9 cellular contexts compared by ENCODE assay signal in the genomic region with DNA sequence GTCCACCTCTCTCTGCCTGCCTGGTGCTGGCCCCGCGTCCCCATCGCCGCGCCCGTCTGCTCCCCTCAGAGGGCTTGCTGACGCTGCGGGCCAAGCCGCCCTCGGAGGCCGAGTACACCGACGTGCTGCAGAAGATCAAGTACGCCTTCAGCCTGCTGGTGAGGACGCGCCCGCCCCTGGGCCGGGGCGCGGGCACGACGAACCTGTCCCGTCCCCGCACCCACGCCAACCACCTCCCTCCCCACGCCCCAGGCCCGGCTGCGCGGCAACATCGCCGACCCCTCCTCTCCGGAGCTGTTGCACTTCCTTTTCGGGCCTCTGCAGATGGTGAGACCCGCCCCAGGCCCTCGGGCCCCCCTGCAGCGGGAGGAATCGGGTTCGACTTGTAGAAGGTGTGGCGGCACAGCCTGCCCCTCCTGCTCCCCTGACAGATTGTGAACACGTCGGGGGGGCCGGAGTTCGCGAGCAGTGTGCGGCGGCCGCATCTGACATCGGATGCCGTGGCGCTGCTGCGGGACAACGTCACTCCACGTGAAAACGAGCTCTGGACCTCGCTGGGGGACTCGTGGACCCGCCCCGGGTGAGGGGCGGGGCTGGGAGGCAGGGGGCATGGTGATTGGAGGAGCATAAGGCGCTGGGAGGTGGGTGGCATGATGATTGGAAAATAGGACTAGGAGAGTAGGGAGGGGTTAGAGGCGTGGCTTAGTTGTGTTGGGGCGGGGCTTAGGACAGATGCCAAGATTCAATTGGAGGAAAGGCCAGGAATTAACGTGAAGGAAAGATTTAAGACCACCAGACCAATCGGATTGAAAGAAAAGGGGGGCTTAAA. TPM values are rescaled to one million over a fixed set of nuclear protein-coding genes. Genes with fewer than 3 reads are reported as not detected.
A peak's percentile ranks its signal among the peaks of the same experiment; 100 is the strongest.
DNase-seq lines count a peak whose midpoint lies in the region.
"Had no signal": no experiment of that assay in that cellular context is flagged by ENCODE, and none has a peak within 500 bp of the region (broad histone marks: within the 10 kb centered on the region; RNA-seq: fewer than 3 reads in every experiment).

No MANE protein-coding gene starts in this region.

- H3K9me3 ChIP-seq in thymus (ENCODE audit: control insufficient read depth) = peaks cover 5% of the 10 kb centered on the region

- no peak overlapping the region for H3K27ac Mint-ChIP-seq in activated naive CD8-positive, alpha-beta T cell treated with anti-CD3 and anti-CD28 coated beads for 36 hours
- peak overlapping the region in 5 of 6 donors; percentile 53 to 88 (median 76) for H3K27ac Mint-ChIP-seq in immature natural killer cell

- H3K27ac ChIP-seq in thymus (ENCODE audit: low read depth) = no peak overlapping the region

- H3K4me3 Mint-ChIP-seq in activated naive CD8-positive, alpha-beta T cell treated with anti-CD3 and anti-CD28 coated beads for 36 hours = no peak overlapping the region
- peak overlapping the region; percentile 84 to 91 (median 89) for H3K4me3 Mint-ChIP-seq in immature natural killer cell

- peak; percentile 45 for DNase-seq in EL
- peak; percentile 98 for DNase-seq in NCI-H82 (lab: John Stamatoyannopoulos, UW)
- peak; percentile 57 for DNase-seq in activated naive CD8-positive, alpha-beta T cell treated with anti-CD3 and anti-CD28 coated beads for 36 hours
- peak; percentile 61 to 68 (median 64) for DNase-seq in immature natural killer cell
- no peak for DNase-seq in NCI-H510A (lab: John Stamatoyannopoulos, UW)
- no peak for DNase-seq in NCI-H2081 (lab: John Stamatoyannopoulos, UW)
- no peak for DNase-seq in NCI-H2171 treated with DMSO at 0.1 percent for 48 hours (lab: John Stamatoyannopoulos, UW)

- WGBS in thymus = 11% methylated on average over 64 of the region's 64 CpGs

- H3K9me3 Mint-ChIP-seq in activated naive CD8-positive, alpha-beta T cell treated with anti-CD3 and anti-CD28 coated beads for 36 hours = peaks cover 4% of the 10 kb centered on the region
- H3K9me3 Mint-ChIP-seq in immature natural killer cell = no peaks in the 10 kb centered on the region

- peak overlapping the region; percentile 48 for H3K4me3 ChIP-seq in thymus (ENCODE audit: low read length)

- H3K4me1 Mint-ChIP-seq in activated naive CD8-positive, alpha-beta T cell treated with anti-CD3 and anti-CD28 coated beads for 36 hours = peaks cover 20% of the 10 kb centered on the region
- peaks cover 33% of the 10 kb centered on the region in 2 donors for H3K4me1 Mint-ChIP-seq in immature natural killer cell

- peaks cover 2% of the 10 kb centered on the region for H3K36me3 Mint-ChIP-seq in activated naive CD8-positive, alpha-beta T cell treated with anti-CD3 and anti-CD28 coated beads for 36 hours
- H3K36me3 Mint-ChIP-seq in immature natural killer cell = no peaks in the 10 kb centered on the region

- peaks cover 14% of the 10 kb centered on the region for H3K4me1 ChIP-seq in thymus (ENCODE audit: control insufficient read depth, insufficient read depth, low read length)

- H3K36me3 ChIP-seq in thymus (ENCODE audit: control insufficient read depth, insufficient read depth) = no peaks in the 10 kb centered on the region

- H3K27me3 ChIP-seq in thymus (ENCODE audit: control insufficient read depth, insufficient read depth) = peaks cover 68% of the 10 kb centered on the region

- H3K27me3 Mint-ChIP-seq in activated naive CD8-positive, alpha-beta T cell treated with anti-CD3 and anti-CD28 coated beads for 36 hours = peaks cover 78% of the 10 kb centered on the region
- peaks cover 9 to 25% (median 16%) of the 10 kb centered on the region in 3 donors for H3K27me3 Mint-ChIP-seq in immature natural killer cell (ENCODE audit: low read depth in 3 of 3)

RNA-seq across cellular contexts. Expression of gene EPS8L1, which starts 6.6 kb away (rescaled TPM):
- 1 to 10 TPM; 1.3 to 1.5 TPM for total RNA-seq in activated naive CD8-positive, alpha-beta T cell treated with anti-CD3 and anti-CD28 coated beads for 36 hours
- polyA plus RNA-seq in immature natural killer cell (1 to 10 TPM; 4.5 to 7.3 (median 6.4) TPM), thymus (26.6 TPM)

RNA-seq across cellular contexts. Expression of gene RDH13, which starts 19.3 kb away (rescaled TPM):
- total RNA-seq in activated naive CD8-positive, alpha-beta T cell treated with anti-CD3 and anti-CD28 coated beads for 36 hours = 10 to 100 TPM; 21.7 to 24.0 TPM
- polyA plus RNA-seq in immature natural killer cell (10 to 100 TPM in 1 of 3 donors, 1 to 10 TPM in 2; 4.2 to 17.0 (median 4.5) TPM), thymus (6.5 TPM)

RNA-seq across cellular contexts. Expression of gene PPP1R12C, which starts 35.2 kb away (rescaled TPM):
- 10 to 100 TPM; 67.2 to 73.5 TPM for total RNA-seq in activated naive CD8-positive, alpha-beta T cell treated with anti-CD3 and anti-CD28 coated beads for 36 hours
- polyA plus RNA-seq in immature natural killer cell = 1 to 10 TPM in 2 of 3 donors, under 1 TPM in 1; 0.63 to 8.5 (median 3.5) TPM
- 194 TPM for polyA plus RNA-seq in thymus

RNA-seq across cellular contexts. Expression of gene GP6, which starts 44.2 kb away (rescaled TPM):
- not detected for total RNA-seq in activated naive CD8-positive, alpha-beta T cell treated with anti-CD3 and anti-CD28 coated beads for 36 hours
- polyA plus RNA-seq in immature natural killer cell (under 1 TPM in 2 of 3 donors, not detected in 1; 0.64 to 0.78 TPM), thymus (0.16 TPM)
- total RNA-seq: glomerular endothelial cell had no signal

Comparison
In these comparisons a context has a peak if more than half of its experiments do, and no peak if none do; other contexts are left out.
1. DNase-seq: peak in EL (single experiment), NCI-H82 (single experiment), activated naive CD8-positive, alpha-beta T cell treated with anti-CD3 and anti-CD28 coated beads for 36 hours (single experiment) and immature natural killer cell (3 of 3); none in NCI-H510A (single experiment), NCI-H2081 (0 of 2) and NCI-H2171 treated with DMSO at 0.1 percent for 48 hours (single experiment).
2. RNA of gene PPP1R12C, which starts 35.2 kb away (polyA plus RNA-seq): 194 TPM in thymus (single experiment); 0.63 to 8.5 TPM in immature natural killer cell; every median in the first group is over 10 times any median in the second.